ENCODE assay signal across 22 cellular contexts in the genomic region with DNA sequence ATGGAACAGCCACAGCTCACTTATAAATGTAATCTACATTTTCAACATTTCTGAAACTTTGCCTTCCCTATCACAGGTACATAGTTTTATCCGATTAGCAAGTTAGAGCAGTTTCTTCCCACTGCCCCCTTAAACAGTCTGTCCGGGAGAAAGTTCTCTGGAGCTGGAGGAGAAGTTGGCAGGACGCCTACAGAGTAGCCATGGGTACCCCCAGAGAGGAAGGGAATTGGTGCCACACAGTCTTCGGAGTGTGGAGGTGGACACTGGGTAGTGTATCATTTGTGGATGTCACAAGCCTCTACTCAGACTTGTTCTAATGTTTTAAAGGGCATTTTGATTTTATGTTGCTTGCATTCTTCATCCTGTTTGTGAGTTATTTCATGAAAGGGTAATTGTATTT. TPM values are rescaled to one million over a fixed set of nuclear protein-coding genes. Genes with fewer than 3 reads are reported as not detected.
DNase-seq lines count a peak whose midpoint lies in the region; ATAC-seq and TF ChIP-seq lines count a peak whose summit lies in the region.
"Had no signal": no experiment of that assay in that cellular context is flagged by ENCODE, and none has a peak within 500 bp of the region (broad histone marks: within the 10 kb centered on the region; RNA-seq: fewer than 3 reads in every experiment).

No MANE protein-coding gene starts in this region.

- H3K9me3 Mint-ChIP-seq in CD4-positive, CD25-positive, alpha-beta regulatory T cell, result peaks cover 0 to 15% (median 7%) of the 10 kb centered on the region in 7 donors
- H3K9me3 Mint-ChIP-seq in brain, result peaks cover 23 to 37% (median 31%) of the 10 kb centered on the region in 5 experiments

- peak overlapping the region in 2 of 3 donors; percentile 0 to 36 for H3K27ac Mint-ChIP-seq in CD4-positive, CD25-positive, alpha-beta regulatory T cell
- peak overlapping the region in 3 of 5 experiments; percentile 7 to 53 (median 13) for H3K27ac Mint-ChIP-seq in brain
- H3K27ac Mint-ChIP-seq: activated CD4-positive, alpha-beta memory T cell treated with anti-CD3 and anti-CD28 coated beads, Interleukin-2, amount 10 ng/mL, durations not matched to agents 7 days and 5 days had no signal

- peaks cover 9 to 12% of the 10 kb centered on the region in 2 experiments for H3K9me3 ChIP-seq in CD4-positive, CD25-positive, alpha-beta regulatory T cell (ENCODE audit: control insufficient read depth in 2 of 2, low read length in 2 of 2)
- peaks cover 0 to 18% of the 10 kb centered on the region in 2 donors for H3K9me3 ChIP-seq in left lung
- H3K9me3 ChIP-seq: neutrophil, vagina had no signal

- peaks cover 37% of the 10 kb centered on the region for H3K36me3 Mint-ChIP-seq in CD4-positive, CD25-positive, alpha-beta regulatory T cell
- H3K36me3 Mint-ChIP-seq in brain, result peaks cover 55% of the 10 kb centered on the region

- H3K4me1 Mint-ChIP-seq in CD4-positive, CD25-positive, alpha-beta regulatory T cell, result peaks cover 18 to 44% (median 42%) of the 10 kb centered on the region in 4 donors
- peaks cover 22% of the 10 kb centered on the region for H3K4me1 Mint-ChIP-seq in brain
- H3K4me1 Mint-ChIP-seq: activated CD4-positive, alpha-beta memory T cell treated with anti-CD3 and anti-CD28 coated beads, Interleukin-2, amount 10 ng/mL, durations not matched to agents 7 days and 5 days had no signal

- H3K4me3 ChIP-seq in CD4-positive, CD25-positive, alpha-beta regulatory T cell (ENCODE audit: low read depth, low read length), result no peak overlapping the region
- no peak overlapping the region for H3K4me3 ChIP-seq in retinal pigment epithelial cell (ENCODE audit: low read length)
- H3K4me3 ChIP-seq in left lung, result no peak overlapping the region
- H3K4me3 ChIP-seq: vagina had no signal

- no peaks in the 10 kb centered on the region for H3K4me1 ChIP-seq in CD4-positive, CD25-positive, alpha-beta regulatory T cell (ENCODE audit: control insufficient read depth, insufficient read depth, low read length, poor library complexity, severe bottlenecking)
- H3K4me1 ChIP-seq in left lung, result peaks cover 0 to 13% of the 10 kb centered on the region in 2 donors
- H3K4me1 ChIP-seq: vagina had no signal

- DNase-seq in CD4-positive, CD25-positive, alpha-beta regulatory T cell, result no peak
- DNase-seq in kidney tubule cell (ENCODE audit: low spot score), result peak; percentile 3
- DNase-seq in retinal pigment epithelial cell (ENCODE audit: low read depth), result peak; percentile 7
- no peak for DNase-seq in NCI-H1092 (lab: John Stamatoyannopoulos, UW)
- DNase-seq in left lung, result no peak
- no peak for DNase-seq in activated T-cell treated with anti-CD3 and anti-CD28 coated beads, Interleukin-2, amount 50 U/mL, for 1 hour
- DNase-seq: activated CD4-positive, alpha-beta memory T cell treated with anti-CD3 and anti-CD28 coated beads, Interleukin-2, amount 10 ng/mL, durations not matched to agents 7 days and 5 days; activated T-cell treated with anti-CD3 and anti-CD28 coated beads, Interleukin-2, amount 50 U/mL, for 4 hours; AML-193; brain microvascular endothelial cell; cortex of kidney; erythroblast; NCI-H2171; NCI-H748 treated with DMSO at 0.1 percent for 48 hours; OCI-M1; stomach had no signal

- H3K4me3 Mint-ChIP-seq in CD4-positive, CD25-positive, alpha-beta regulatory T cell, result peak overlapping the region in 1 of 4 donors; percentile 23
- H3K4me3 Mint-ChIP-seq in brain, result peak overlapping the region in 1 of 5 experiments; percentile 33
- H3K4me3 Mint-ChIP-seq: activated CD4-positive, alpha-beta memory T cell treated with anti-CD3 and anti-CD28 coated beads, Interleukin-2, amount 10 ng/mL, durations not matched to agents 7 days and 5 days; activated naive CD8-positive, alpha-beta T cell; activated T-cell treated with anti-CD3 and anti-CD28 coated beads, Interleukin-2, amount 50 U/mL, for 4 hours had no signal

- no peaks in the 10 kb centered on the region for H3K27me3 Mint-ChIP-seq in CD4-positive, CD25-positive, alpha-beta regulatory T cell
- no peaks in the 10 kb centered on the region for H3K27me3 Mint-ChIP-seq in brain
- H3K27me3 Mint-ChIP-seq: activated CD4-positive, alpha-beta memory T cell treated with anti-CD3 and anti-CD28 coated beads, Interleukin-2, amount 10 ng/mL, durations not matched to agents 7 days and 5 days; activated naive CD8-positive, alpha-beta T cell had no signal

- no peak overlapping the region for H3K27ac ChIP-seq in CD4-positive, CD25-positive, alpha-beta regulatory T cell (ENCODE audit: insufficient read depth, low read length, poor library complexity, severe bottlenecking)
- H3K27ac ChIP-seq in left lung, result no peak overlapping the region
- H3K27ac ChIP-seq: brain microvascular endothelial cell, neutrophil, stomach, vagina had no signal

- ATAC-seq in CD4-positive, CD25-positive, alpha-beta regulatory T cell (ENCODE audit: low read depth in 2 of 2), result no peak
- ATAC-seq in GM21825 (IDR thresholded peaks at IDR 0.05; ENCODE audit: unreplicated experiment) (no peak), left lung (no peak)
- ATAC-seq: activated T-cell treated with anti-CD3 and anti-CD28 coated beads, Interleukin-2, amount 50 U/mL, for 4 hours; sciatic nerve had no signal

- no peaks in the 10 kb centered on the region for H3K27me3 ChIP-seq in CD4-positive, CD25-positive, alpha-beta regulatory T cell (ENCODE audit: control insufficient read depth, insufficient read depth, low read length)
- H3K27me3 ChIP-seq in left lung, result no peaks in the 10 kb centered on the region
- H3K27me3 ChIP-seq: brain microvascular endothelial cell, neutrophil, stomach, vagina had no signal

- TF ChIP-seq CTCF in brain (conservative IDR thresholded peaks at IDR 0.05) (no peak), retinal pigment epithelial cell (conservative IDR thresholded peaks at IDR 0.05; ENCODE audit: low read depth, low read length) (no peak), left lung (IDR thresholded peaks at IDR 0.05) (no peak)

- peaks cover 11% of the 10 kb centered on the region for H3K36me3 ChIP-seq in CD4-positive, CD25-positive, alpha-beta regulatory T cell (ENCODE audit: control insufficient read depth, insufficient read depth, low read length)
- H3K36me3 ChIP-seq in left lung, result no peaks in the 10 kb centered on the region
- H3K36me3 ChIP-seq: brain microvascular endothelial cell, neutrophil, stomach had no signal

- intact Hi-C loops in left lung (cut with DNase I), result no loop called here

RNA-seq across cellular contexts. Expression of a gene that starts 39.0 kb away (rescaled TPM):
- total RNA-seq in CD4-positive, CD25-positive, alpha-beta regulatory T cell, result 20.8 TPM
- 1 to 10 TPM; 6.8 to 9.6 (median 8.4) TPM for polyA plus RNA-seq in CD4-positive, CD25-positive, alpha-beta regulatory T cell
- 14.4 TPM for polyA plus RNA-seq in brain (ENCODE audit: insufficient read depth, low read depth, low replicate concordance)
- total RNA-seq in left lung, result 1 to 10 TPM; 7.0 to 8.1 TPM

Comparison
In these comparisons a context has a peak if more than half of its experiments do, and no peak if none do; other contexts are left out.
1. DNase-seq: peak in kidney tubule cell (single experiment) and retinal pigment epithelial cell (single experiment); none in CD4-positive, CD25-positive, alpha-beta regulatory T cell (0 of 3), NCI-H1092 (single experiment), left lung (0 of 2) and activated T-cell treated with anti-CD3 and anti-CD28 coated beads, Interleukin-2, amount 50 U/mL, for 1 hour (single experiment).